Comparison of ENCODE assay signal across 14 cellular contexts in genomic region chr12:39440781-39441180, GRCh38. TPM values are rescaled to one million over a fixed set of nuclear protein-coding genes. Genes with fewer than 3 reads are reported as not detected.
DNase-seq lines count a peak whose midpoint lies in the region; ATAC-seq, FAIRE-seq and TF ChIP-seq lines count a peak whose summit lies in the region.
"Had no signal": no experiment of that assay in that cellular context is flagged by ENCODE, and none has a peak within 500 bp of the region (broad histone marks: within the 10 kb centered on the region; RNA-seq: fewer than 3 reads in every experiment).

No MANE protein-coding gene starts in this region.

- 44 to 66% (median 54%) methylated on average over 2 of the region's 2 CpGs for WGBS in heart left ventricle, 4 donors

- TF ChIP-seq POLR2A in heart left ventricle (IDR thresholded peaks at IDR 0.05) = no peak

- peaks cover 0 to 37% (median 5%) of the 10 kb centered on the region in 12 donors for H3K4me1 ChIP-seq in heart left ventricle
- H3K4me1 ChIP-seq in skeletal muscle tissue (ENCODE audit: control insufficient read depth in 3 of 3, insufficient read depth in 3 of 3, low read length in 3 of 3) = peaks cover 10 to 21% (median 16%) of the 10 kb centered on the region in 3 donors
- H3K4me1 ChIP-seq in kidney (ENCODE audit: control insufficient read depth in 1 of 2, insufficient read depth in 1 of 2, low read depth in 1 of 2, low read length in 2 of 2) = peaks cover 0 to 6% of the 10 kb centered on the region in 2 donors

- ATAC-seq in heart left ventricle (no peak), left cardiac atrium (no peak), GM19463 (IDR thresholded peaks at IDR 0.05; ENCODE audit: unreplicated experiment) (no peak)
- ATAC-seq: left lobe of liver, sciatic nerve had no signal

- no peak for DNase-seq in heart left ventricle
- DNase-seq in left cardiac atrium = no peak
- peak; percentile 23 for DNase-seq in RKO (ENCODE audit: low spot score)
- DNase-seq in epithelial cell of proximal tubule (ENCODE audit: low read depth) = no peak
- DNase-seq in NCI-H524 treated with DMSO at 0.1 percent for 48 hours (lab: John Stamatoyannopoulos, UW) = no peak
- no peak for DNase-seq in kidney
- DNase-seq: activated CD4-positive, alpha-beta T cell treated with anti-CD3 and anti-CD28 coated beads, Interleukin-2, amount 50 U/mL, for 1 hour; esophagus squamous epithelium had no signal

- H3K27ac ChIP-seq in heart left ventricle (peak overlapping the region; percentile 35 to 93 (median 86)), skeletal muscle tissue (ENCODE audit: low read depth, low read length) (peak overlapping the region; percentile 84), kidney (ENCODE audit: low read depth in 2 of 2, low read length in 2 of 2) (no peak overlapping the region)
- H3K27ac ChIP-seq: C4-2B, esophagus squamous epithelium had no signal

- peaks cover 0 to 5% (median 0%) of the 10 kb centered on the region in 9 donors for H3K27me3 ChIP-seq in heart left ventricle
- no peaks in the 10 kb centered on the region for H3K27me3 ChIP-seq in skeletal muscle tissue (ENCODE audit: control insufficient read depth in 3 of 3, insufficient read depth in 3 of 3, low read length in 3 of 3)
- H3K27me3 ChIP-seq: esophagus squamous epithelium had no signal

- H3K36me3 ChIP-seq in heart left ventricle = no peaks in the 10 kb centered on the region
- H3K36me3 ChIP-seq in skeletal muscle tissue (ENCODE audit: control insufficient read depth in 3 of 3, insufficient read depth in 3 of 3, low read length in 3 of 3) = no peaks in the 10 kb centered on the region
- no peaks in the 10 kb centered on the region for H3K36me3 ChIP-seq in kidney (ENCODE audit: control insufficient read depth in 1 of 2, insufficient read depth in 2 of 2, low read length in 2 of 2)
- H3K36me3 ChIP-seq: esophagus squamous epithelium had no signal

- H3K4me3 ChIP-seq in heart left ventricle (peak overlapping the region in 11 of 12 donors; percentile 3 to 96 (median 79)), epithelial cell of proximal tubule (ENCODE audit: low read depth, low read length) (peak overlapping the region; percentile 79), skeletal muscle tissue (ENCODE audit: low read length in 3 of 3) (no peak overlapping the region), kidney (ENCODE audit: low read length in 2 of 2) (peak overlapping the region in 1 of 2 donors; percentile 42)

- TF ChIP-seq CTCF in heart left ventricle (IDR thresholded peaks at IDR 0.05) = no peak
- TF ChIP-seq CTCF in epithelial cell of proximal tubule (conservative IDR thresholded peaks at IDR 0.05; ENCODE audit: low read depth, low read length) = no peak
- no peak for TF ChIP-seq CTCF in kidney (IDR thresholded peaks at IDR 0.05; ENCODE audit: borderline replicate concordance, extremely low read depth, insufficient read depth)

- intact Hi-C loops in heart left ventricle (cut with DNase I) (loop anchor here in 7 of 10 donors (5.0 to 10.0 kb wide), 6 partner anchors 63 to 177 kb away; partner anchors contain the start of gene ABCD2 (in 4 of the 7)), left cardiac atrium (cut with DNase I) (loop anchor here in 1 of 2 donors (5.0 kb wide), 1 partner anchor 123 kb away; no protein-coding TSS in a partner anchor), kidney (cut with DNase I) (no loop called here)

- no peaks in the 10 kb centered on the region for H3K9me3 ChIP-seq in heart left ventricle
- no peaks in the 10 kb centered on the region for H3K9me3 ChIP-seq in skeletal muscle tissue (ENCODE audit: control insufficient read depth in 3 of 3, low read length in 3 of 3)
- H3K9me3 ChIP-seq in kidney (ENCODE audit: control insufficient read depth in 1 of 2, low read length in 2 of 2) = no peaks in the 10 kb centered on the region
- H3K9me3 ChIP-seq: esophagus squamous epithelium had no signal

- peak overlapping the region in 1 of 3 donors; percentile 35 for H3K9ac ChIP-seq in skeletal muscle tissue (ENCODE audit: low read depth in 1 of 3, low read length in 3 of 3)
- no peak overlapping the region for H3K9ac ChIP-seq in kidney (ENCODE audit: low read length in 2 of 2)

- no peak for FAIRE-seq in kidney (lab: Jason Lieb, UNC)
- FAIRE-seq: GM12891 had no signal

RNA-seq across cellular contexts. Expression of gene KIF21A, which starts 2.1 kb away (rescaled TPM):
- 10 to 100 TPM; 38.8 to 53.1 (median 44.5) TPM for total RNA-seq in heart left ventricle
- 10 to 100 TPM; 27.9 to 33.2 TPM for polyA plus RNA-seq in heart left ventricle
- total RNA-seq in left cardiac atrium = 10 to 100 TPM; 31.9 to 40.0 TPM
- total RNA-seq in epithelial cell of proximal tubule = 14.5 and 20.5 TPM in 2 replicates
- total RNA-seq in skeletal muscle tissue = 6.3 TPM
- total RNA-seq in kidney = 25.7 TPM
- polyA plus RNA-seq in kidney (ENCODE audit: insufficient read depth, low read depth, low replicate concordance) = 16.8 TPM

Comparison
In these comparisons a context has a peak if more than half of its experiments do, and no peak if none do; other contexts are left out.
1. H3K27ac ChIP-seq: peak in heart left ventricle (12 of 12) and skeletal muscle tissue (single experiment); none in kidney (0 of 2).
2. H3K4me3 ChIP-seq: peak in heart left ventricle (11 of 12) and epithelial cell of proximal tubule (single experiment); none in skeletal muscle tissue (0 of 3).